Comparison of ENCODE assay signal across 8 cellular contexts in genomic region chr16:77660311-77660710, GRCh38.
DNase-seq lines count a peak whose midpoint lies in the region; ATAC-seq, FAIRE-seq and TF ChIP-seq lines count a peak whose summit lies in the region.

No MANE protein-coding gene starts in this region.

- peak; percentile 27 to 38; a peak in 3 of 4 replicates for TF ChIP-seq RAD21 in K562 (CRISPR knock-in tag; conservative IDR thresholded peaks at IDR 0.05 in 1 of 2, IDR thresholded peaks at IDR 0.05 in 1 of 2)

- H4K20me1 ChIP-seq in K562 (replicated peaks; ENCODE audit: control insufficient read depth, insufficient read depth, low read length): no peaks in the 10 kb centered on the region

- CTCF ChIA-PET in K562 (lab: Yijun Ruan, JAX; ENCODE audit: low intra/inter-chr PET ratio): interaction anchor here (0.8 to 1.2 kb wide), 3 partner anchors 62 to 424 kb away, joined by 3 to 9 read pairs (median 4); no protein-coding TSS in a partner anchor

- no peaks in the 10 kb centered on the region for H3K9me3 ChIP-seq in K562 (replicated peaks; ENCODE audit: control insufficient read depth, insufficient read depth, low read depth, low read length)

- TF ChIP-seq EP300 in K562 (IDR thresholded peaks at IDR 0.05; ENCODE audit: low read length): no peak

- no peak overlapping the region for H3K9ac ChIP-seq in K562 (ENCODE audit: insufficient read depth in 1 of 2, low read depth in 2 of 2, low read length in 2 of 2)

- H3K79me2 ChIP-seq in K562 (ENCODE audit: control insufficient read depth, insufficient read depth, low read length): no peaks in the 10 kb centered on the region

- TF ChIP-seq POLR2A in K562 (conservative IDR thresholded peaks at IDR 0.05): no peak

- WGBS in K562 (ENCODE audit: insufficient coverage, low coverage, missing lambda C conversion rate): 0% methylated on average over 12 of the region's 12 CpGs

- intact Hi-C loops in K562 (cut with micrococcal nuclease): loop anchor here (5.0 kb wide), 1 partner anchor 423 kb away; no protein-coding TSS in a partner anchor

- H3K36me3 ChIP-seq in K562 (ENCODE audit: control insufficient read depth, insufficient read depth, low read length): no peaks in the 10 kb centered on the region

- no peak overlapping the region for H3K27ac ChIP-seq in K562 (ENCODE audit: extremely low read depth, low read depth, low read length)

- no peak overlapping the region for H3K4me2 ChIP-seq in K562 (ENCODE audit: insufficient read depth, low read length)

- FAIRE-seq in K562 (lab: Jason Lieb, UNC): no peak

- ATAC-seq in K562: 0 out of 3 replicates have a peak, but pooled peaks have one; percentile 47
- no peak for ATAC-seq in GM21360 (IDR thresholded peaks at IDR 0.05; ENCODE audit: unreplicated experiment)
- ATAC-seq in GM21447 (IDR thresholded peaks at IDR 0.05; ENCODE audit: unreplicated experiment): no peak
- no peak for ATAC-seq in GM18907 (IDR thresholded peaks at IDR 0.05; ENCODE audit: unreplicated experiment)

- no TSS peak for BruUV-seq in K562 (replicated peaks; lab: Mats Ljungman, UMichigan)

- no peaks in the 10 kb centered on the region; a peak in 2 of 5 replicates for H3K27me3 ChIP-seq in K562 (ENCODE audit: control insufficient read depth in 2 of 2, insufficient read depth in 2 of 2, low read length in 2 of 2)

- no peaks in the 10 kb centered on the region; a peak in 1 of 5 replicates for H3K4me1 ChIP-seq in K562 (replicated peaks in 1 of 2; ENCODE audit: control insufficient read depth in 2 of 2, insufficient read depth in 2 of 2, low read length in 2 of 2)

- POLR2A ChIA-PET in K562 (lab: Yijun Ruan, JAX): no interaction called here

- H2AFZ ChIP-seq in K562 (ENCODE audit: low read depth, low read length): no peak overlapping the region

- peak; percentile 36 for DNase-seq in Daoy (ENCODE audit: low read depth)
- peak; percentile 46 for DNase-seq in NCI-H146 treated with DMSO at 0.1 percent for 48 hours (lab: John Stamatoyannopoulos, UW; ENCODE audit: unreplicated experiment)
- peak; percentile 9 to 18 (median 14) for DNase-seq in K562 (ENCODE audit: extremely low read depth in 1 of 4, low spot score in 3 of 4)
- peak; percentile 47 for DNase-seq in medulla oblongata (ENCODE audit: extremely low spot score)
- DNase-seq in AG08396 (ENCODE audit: low spot score): no peak

- no peak overlapping the region for H3K4me3 ChIP-seq in K562

- peak; percentile 37 to 51 (median 39); a peak in 4 of 6 replicates for TF ChIP-seq CTCF in K562 (IDR thresholded peaks at IDR 0.05 in 2 of 3, conservative IDR thresholded peaks at IDR 0.05 in 1 of 3; ENCODE audit: insufficient read depth in 2 of 3, low read depth in 1 of 3, low read length in 3 of 3)

- in situ Hi-C loops in K562 (cut with MboI): no loop called here

- no peaks in the 10 kb centered on the region for H3K9me1 ChIP-seq in K562 (ENCODE audit: control insufficient read depth, insufficient read depth, low read length)

TF ChIP-seq in K562, 482 proteins besides CTCF, POLR2A, EP300 and RAD21:
- TF ChIP-seq ZNF444 (CRISPR knock-in tag; IDR thresholded peaks at IDR 0.05) (no peak), ZNF384 (IDR thresholded peaks at IDR 0.05; ENCODE audit: low read depth, low read length) (peak; percentile 23; the same call in 1 of the 2 replicates)
